In the genomic region with DNA sequence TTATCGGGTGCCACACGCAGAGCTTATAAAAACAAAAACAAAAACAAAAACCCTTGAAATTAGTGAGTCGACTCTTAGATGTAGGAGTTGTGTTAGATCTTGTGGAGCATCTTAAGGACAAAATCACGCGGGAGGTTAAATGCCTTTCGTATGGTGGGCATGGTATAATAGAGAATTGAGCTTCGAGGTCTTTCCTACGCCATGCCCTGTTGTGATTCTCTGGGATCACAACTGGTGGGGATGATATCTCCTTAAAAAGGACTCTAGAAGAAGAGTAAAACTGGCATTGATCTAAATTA, we compare ENCODE assay signal across 8 cellular contexts. TPM values are rescaled to one million over a fixed set of nuclear protein-coding genes. Genes with fewer than 3 reads are reported as not detected.
DNase-seq lines count a peak whose midpoint lies in the region; ATAC-seq, FAIRE-seq and TF ChIP-seq lines count a peak whose summit lies in the region.

No MANE protein-coding gene starts in this region.

- POLR2A ChIA-PET in CD4-positive, alpha-beta memory T cell (lab: Charles Lee; ENCODE audit: partially characterized antibody), result interaction anchor here (1.7 to 3.8 kb wide), 2 partner anchors 93 to 127 kb away, joined by 5 to 19 read pairs; no protein-coding TSS in a partner anchor
- POLR2A ChIA-PET in PC-9 (lab: Charles Lee; ENCODE audit: unreplicated experiment), result interaction anchor here (0.7 kb wide), 2 partner anchors 54 to 118 kb away, joined by 3 to 5 read pairs; no protein-coding TSS in a partner anchor
- POLR2A ChIA-PET in endothelial cell of umbilical vein (lab: Charles Lee), result interaction anchor here (0.6 kb wide), 1 partner anchor 87 kb away, joined by 9 read pairs; no protein-coding TSS in a partner anchor

- no peak for FAIRE-seq in endothelial cell of umbilical vein (lab: Jason Lieb, UNC)

- H3K27ac Mint-ChIP-seq in CD4-positive, alpha-beta memory T cell, result peak overlapping the region; percentile 98 to 99 (median 99)

- dilution Hi-C loops in endothelial cell of umbilical vein (cut with MboI; ENCODE audit: extremely low pct_ligation_motif_present, low sequenced_read_pairs), result loop anchor here (25.0 kb wide), 1 partner anchor 375 kb away; no protein-coding TSS in a partner anchor

- no peaks in the 10 kb centered on the region for H3K36me3 ChIP-seq in CD4-positive, alpha-beta memory T cell (ENCODE audit: insufficient read depth, low read length)
- H3K36me3 ChIP-seq in PC-9 (ENCODE audit: low read depth) (no peaks in the 10 kb centered on the region), endothelial cell of umbilical vein (ENCODE audit: control insufficient read depth in 2 of 2, extremely low read depth in 1 of 2, insufficient read depth in 2 of 2, low read length in 2 of 2) (no peaks in the 10 kb centered on the region), neutrophil (no peaks in the 10 kb centered on the region)

- no peaks in the 10 kb centered on the region for H3K27me3 ChIP-seq in CD4-positive, alpha-beta memory T cell (ENCODE audit: insufficient read depth, low read length)
- H3K27me3 ChIP-seq in PC-9 (ENCODE audit: insufficient read depth, low read depth) (no peaks in the 10 kb centered on the region), endothelial cell of umbilical vein (ENCODE audit: control insufficient read depth in 2 of 2, insufficient read depth in 2 of 2, low read length in 2 of 2) (no peaks in the 10 kb centered on the region), neutrophil (no peaks in the 10 kb centered on the region)

- H3K4me2 ChIP-seq in PC-9, result peak overlapping the region; percentile 90
- H3K4me2 ChIP-seq in endothelial cell of umbilical vein (ENCODE audit: insufficient read depth, low read length), result peak overlapping the region; percentile 61

- no peak for TF ChIP-seq POLR2A in endothelial cell of umbilical vein (IDR thresholded peaks at IDR 0.05; ENCODE audit: low read depth, low read length)

- CTCF ChIA-PET in CD4-positive, alpha-beta memory T cell (lab: Charles Lee; ENCODE audit: partially characterized antibody), result interaction anchor here (0.9 to 2.6 kb wide), 5 partner anchors 9 to 298 kb away, joined by 3 to 7 read pairs (median 5); no protein-coding TSS in a partner anchor
- CTCF ChIA-PET in PC-9 (lab: Charles Lee), result interaction anchor here (0.7 kb wide), 1 partner anchor 24 kb away, joined by 3 read pairs; no protein-coding TSS in a partner anchor
- CTCF ChIA-PET in endothelial cell of umbilical vein (lab: Charles Lee), result interaction anchor here (0.8 to 2.9 kb wide), 4 partner anchors 12 to 784 kb away, joined by 3 to 9 read pairs (median 3); no protein-coding TSS in a partner anchor

- peak overlapping the region; percentile 88 to 95 (median 94) for H3K4me3 Mint-ChIP-seq in CD4-positive, alpha-beta memory T cell

- no peak for DNase-seq in CD4-positive, alpha-beta memory T cell
- DNase-seq in PC-9 (no peak), endothelial cell of umbilical vein (ENCODE audit: low read depth, low spot score) (no peak), DMS79 treated with DMSO at 0.1 percent for 48 hours (lab: John Stamatoyannopoulos, UW) (no peak), NCI-H2227 treated with DMSO at 0.1 percent for 48 hours (lab: John Stamatoyannopoulos, UW) (no peak)
- DNase-seq in stimulated activated naive CD4-positive, alpha-beta T cell (lab: John Stamatoyannopoulos, UW), result no peak

- peaks cover 8% of the 10 kb centered on the region for H3F3A ChIP-seq in PC-9 (ENCODE audit: insufficient read depth, low read depth)

- peak overlapping the region; percentile 92 for H3K9ac ChIP-seq in endothelial cell of umbilical vein (replicated peaks; ENCODE audit: extremely low read depth, insufficient read depth, low read length)

- peak overlapping the region; percentile 70 to 81 for H3K4me3 ChIP-seq in CD4-positive, alpha-beta memory T cell (ENCODE audit: low read length in 2 of 2)
- H3K4me3 ChIP-seq in PC-9 (peak overlapping the region; percentile 65), endothelial cell of umbilical vein (replicated peaks in 1 of 3; ENCODE audit: insufficient read depth in 1 of 3, low read depth in 1 of 3, low read length in 3 of 3) (peak overlapping the region in 2 of 3 experiments; percentile 73 to 94), neutrophil (ENCODE audit: low read depth in 1 of 2, low read length in 1 of 2) (peak overlapping the region; percentile 87 to 89)

- H3K27me3 Mint-ChIP-seq in CD4-positive, alpha-beta memory T cell, result peaks cover 0 to 3% of the 10 kb centered on the region in 2 donors

- H3K4me1 ChIP-seq in CD4-positive, alpha-beta memory T cell (ENCODE audit: insufficient read depth, low read length), result peaks cover 29% of the 10 kb centered on the region
- H3K4me1 ChIP-seq in PC-9 (replicated peaks; ENCODE audit: insufficient read depth) (peaks cover 51% of the 10 kb centered on the region), endothelial cell of umbilical vein (ENCODE audit: control insufficient read depth, extremely low read depth, insufficient read depth, low read length) (peaks cover 12% of the 10 kb centered on the region), neutrophil (ENCODE audit: control insufficient read depth in 1 of 2, insufficient read depth in 1 of 2, low read depth in 1 of 2, low read length in 1 of 2) (peaks cover 35 to 39% of the 10 kb centered on the region in 2 experiments)

- peak overlapping the region; percentile 83 for H3K27ac ChIP-seq in CD4-positive, alpha-beta memory T cell (ENCODE audit: low read depth, low read length)
- peak overlapping the region; percentile 76 for H3K27ac ChIP-seq in PC-9
- H3K27ac ChIP-seq in endothelial cell of umbilical vein (ENCODE audit: insufficient read depth, low read depth, low read length), result peak overlapping the region; percentile 67
- H3K27ac ChIP-seq in neutrophil, result peak overlapping the region; percentile 99

- H3K9me3 ChIP-seq in CD4-positive, alpha-beta memory T cell (ENCODE audit: control insufficient read depth in 1 of 2, low read length in 2 of 2), result no peaks in the 10 kb centered on the region
- H3K9me3 ChIP-seq in PC-9 (ENCODE audit: insufficient read depth, low read depth), result no peaks in the 10 kb centered on the region
- H3K9me3 ChIP-seq in endothelial cell of umbilical vein (replicated peaks; ENCODE audit: control insufficient read depth, insufficient read depth, low read length), result no peaks in the 10 kb centered on the region
- H3K9me3 ChIP-seq in neutrophil, result no peaks in the 10 kb centered on the region

- peaks cover 6% of the 10 kb centered on the region; the same call in 1 of the 2 replicates for H4K20me1 ChIP-seq in PC-9 (ENCODE audit: insufficient read depth)
- H4K20me1 ChIP-seq in endothelial cell of umbilical vein (replicated peaks; ENCODE audit: control insufficient read depth, extremely low read depth, insufficient read depth, low read length), result no peaks in the 10 kb centered on the region

- TSS peak; percentile 97 for BruUV-seq in PC-9 (replicated peaks; lab: Mats Ljungman, UMichigan)
- BruUV-seq in endothelial cell of umbilical vein (replicated peaks; lab: Mats Ljungman, UMichigan), result TSS peak; percentile 86

- peaks cover 0 to 12% of the 10 kb centered on the region in 2 donors for H3K36me3 Mint-ChIP-seq in CD4-positive, alpha-beta memory T cell

- TF ChIP-seq CTCF in PC-9 (conservative IDR thresholded peaks at IDR 0.05) (no peak), endothelial cell of umbilical vein (IDR thresholded peaks at IDR 0.05; ENCODE audit: extremely low read depth in 1 of 2, insufficient read depth in 1 of 2, low read depth in 1 of 2, low read length in 2 of 2) (no peak), neutrophil (IDR thresholded peaks at IDR 0.05) (no peak)

- ATAC-seq in HG03139 (IDR thresholded peaks at IDR 0.05; ENCODE audit: unreplicated experiment), result no peak

- H3K79me2 ChIP-seq in PC-9 (ENCODE audit: low read depth) (peaks cover 37% of the 10 kb centered on the region), endothelial cell of umbilical vein (ENCODE audit: control insufficient read depth, insufficient read depth, low read length) (peaks cover 35% of the 10 kb centered on the region)

- no peaks in the 10 kb centered on the region for H3K9me2 ChIP-seq in PC-9 (ENCODE audit: insufficient read depth)

- H3K9me1 ChIP-seq in endothelial cell of umbilical vein (replicated peaks; ENCODE audit: control insufficient read depth, extremely low read depth, insufficient read depth, low read length), result no peaks in the 10 kb centered on the region

- peaks cover 24 to 47% (median 38%) of the 10 kb centered on the region in 4 donors for H3K4me1 Mint-ChIP-seq in CD4-positive, alpha-beta memory T cell

- intact Hi-C loops in CD4-positive, alpha-beta memory T cell (cut with micrococcal nuclease), result loop anchor here (2.0 to 10.0 kb wide), 7 partner anchors 94 to 700 kb away; a partner anchor contains a TSS
- intact Hi-C loops in PC-9 (cut with micrococcal nuclease; ENCODE audit: unreplicated experiment) (loop anchor here (1.0 to 10.0 kb wide), 5 partner anchors 80 to 318 kb away; a partner anchor contains a TSS), endothelial cell of umbilical vein (cut with micrococcal nuclease) (loop anchor here (5.0 kb wide), 3 partner anchors 230 to 445 kb away; a partner anchor contains a TSS)

- H2AFZ ChIP-seq in PC-9 (peak overlapping the region; percentile 45), endothelial cell of umbilical vein (ENCODE audit: low read depth, low read length) (peak overlapping the region; percentile 94)

- peaks cover 0 to 2% (median 0%) of the 10 kb centered on the region in 8 donors for H3K9me3 Mint-ChIP-seq in CD4-positive, alpha-beta memory T cell

TF ChIP-seq in endothelial cell of umbilical vein, 7 proteins besides CTCF, POLR2A, EP300 and RAD21 (continues in another document):
- TF ChIP-seq, protein P1, sequence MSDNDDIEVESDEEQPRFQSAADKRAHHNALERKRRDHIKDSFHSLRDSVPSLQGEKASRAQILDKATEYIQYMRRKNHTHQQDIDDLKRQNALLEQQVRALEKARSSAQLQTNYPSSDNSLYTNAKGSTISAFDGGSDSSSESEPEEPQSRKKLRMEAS (IDR thresholded peaks at IDR 0.05; ENCODE audit: insufficient read depth, insufficient read length), result no peak
- TF ChIP-seq GATA2 (IDR thresholded peaks at IDR 0.05; ENCODE audit: insufficient read depth, insufficient read length, low read depth, low read length) (no peak), FOS (IDR thresholded peaks at IDR 0.05; ENCODE audit: borderline replicate concordance, insufficient read depth, low read length) (no peak), MYC (IDR thresholded peaks at IDR 0.05; ENCODE audit: low read depth, low read length) (no peak)

RNA-seq across cellular contexts. Expression of a gene that starts 0.8 kb away (rescaled TPM):
- total RNA-seq in CD4-positive, alpha-beta memory T cell, result 10 to 100 TPM; 14.0 to 15.6 TPM
- polyA plus RNA-seq in CD4-positive, alpha-beta memory T cell, result 1 to 10 TPM; 2.8 to 4.5 TPM
- 25.5 and 27.6 TPM in 2 replicates for total RNA-seq in PC-9 (2021)
- total RNA-seq in endothelial cell of umbilical vein, result 26.0 and 39.8 TPM in 2 replicates
- 6.1 and 6.8 TPM in 2 replicates for polyA plus RNA-seq in endothelial cell of umbilical vein
- 7.3 and 7.9 TPM in 2 replicates for polyA plus RNA-seq in endothelial cell of umbilical vein (2011; cell fraction: cytosol; rRNA removed)
- polyA plus RNA-seq in endothelial cell of umbilical vein (2011; cell fraction: nucleus; rRNA removed), result 27.6 and 29.9 TPM in 2 replicates
- 22.1 and 32.9 TPM in 2 replicates for polyA plus RNA-seq in endothelial cell of umbilical vein (2012)
- 24.6 and 41.9 TPM in 2 replicates for polyA minus RNA-seq in endothelial cell of umbilical vein
- polyA minus RNA-seq in endothelial cell of umbilical vein (2011; cell fraction: cytosol; rRNA and poly(A)+ RNA removed), result 23.9 TPM
- polyA minus RNA-seq in endothelial cell of umbilical vein (2011; cell fraction: nucleus; rRNA and poly(A)+ RNA removed), result 144 and 209 TPM in 2 replicates
